1 cellular context compared by ENCODE assay signal in the genomic region with DNA sequence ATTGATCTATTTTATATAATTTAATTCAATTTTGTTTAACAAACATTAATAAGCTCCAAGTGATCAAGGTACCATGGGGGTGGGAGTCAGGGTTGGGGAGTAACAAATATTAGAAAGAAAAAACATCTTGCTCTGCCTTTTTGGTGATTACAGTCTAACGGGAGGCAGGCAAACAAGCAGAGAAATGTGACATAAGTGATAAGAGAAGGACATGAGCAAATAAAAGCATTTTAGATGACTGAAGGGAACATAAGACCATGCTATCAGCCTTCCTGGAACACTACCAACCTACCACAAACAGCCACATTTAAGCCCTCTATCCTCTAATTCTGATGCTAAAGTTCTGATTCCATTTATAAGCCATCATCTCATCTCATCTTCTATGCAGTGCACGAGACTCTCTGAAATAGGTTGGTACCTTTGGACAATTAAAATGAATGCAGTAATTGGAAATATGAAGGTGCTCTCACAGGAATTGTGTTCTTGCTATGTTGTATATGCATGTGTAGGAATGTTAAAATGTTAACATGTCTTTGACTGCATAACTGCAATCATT.
TF ChIP-seq lines count a peak whose summit lies in the region.

No MANE protein-coding gene starts in this region.

TF ChIP-seq in K562, 482 proteins besides CTCF, POLR2A, EP300 and RAD21 (continued from another document and continues in another):
- TF ChIP-seq FOXM1 (IDR thresholded peaks at IDR 0.05; ENCODE audit: low read depth) (peak; percentile 70), FOXM1 (CRISPR knock-in tag; IDR thresholded peaks at IDR 0.05; ENCODE audit: low read depth) (no peak), SMAD2 (IDR thresholded peaks at IDR 0.05; ENCODE audit: low read depth, low read length) (no peak), SMARCC2 (IDR thresholded peaks at IDR 0.05; ENCODE audit: low read depth) (peak; percentile 78), ZNF41 (CRISPR knock-in tag; conservative IDR thresholded peaks at IDR 0.05) (no peak), ILF3 (IDR thresholded peaks at IDR 0.05; ENCODE audit: borderline replicate concordance) (no peak), MYNN (IDR thresholded peaks at IDR 0.05) (peak; percentile 88), MYNN (CRISPR knock-in tag; IDR thresholded peaks at IDR 0.05) (no peak), SMARCA4 (IDR thresholded peaks at IDR 0.05) (peak; percentile 93), GATA2 (CRISPR knock-in tag; IDR thresholded peaks at IDR 0.05) (peak; percentile 38; the same call in 1 of the 2 replicates), CREBBP (IDR thresholded peaks at IDR 0.05; ENCODE audit: low read depth, low read length) (no peak), RCOR1 (IDR thresholded peaks at IDR 0.05; ENCODE audit: borderline replicate concordance in 1 of 2, low read depth in 2 of 2, low read length in 2 of 2) (peak in 1 of 2 experiments; percentile 22; a peak in 1 of 4 replicates), LARP7 (IDR thresholded peaks at IDR 0.05) (no peak), JUND (IDR thresholded peaks at IDR 0.05; ENCODE audit: borderline replicate concordance, low read depth, low read length) (peak; percentile 42; the same call in 1 of the 2 replicates), JUND (tag; IDR thresholded peaks at IDR 0.05; ENCODE audit: borderline replicate concordance, low read depth, low read length) (no peak; the same call in 2 of the 3 replicates), CBFA2T3 (IDR thresholded peaks at IDR 0.05) (peak; percentile 95), TCF3 (CRISPR knock-in tag; IDR thresholded peaks at IDR 0.05) (peak; percentile 88), L3MBTL2 (IDR thresholded peaks at IDR 0.05) (no peak), NR3C1 (CRISPR knock-in tag; IDR thresholded peaks at IDR 0.05) (no peak), HMGN3 (IDR thresholded peaks at IDR 0.05; ENCODE audit: borderline replicate concordance, extremely low read depth, insufficient read length, low read depth, low read length) (peak; percentile 28), NCOA1 (IDR thresholded peaks at IDR 0.05; ENCODE audit: low read depth) (peak; percentile 30; the same call in 1 of the 2 replicates), FOXA3 (CRISPR knock-in tag; conservative IDR thresholded peaks at IDR 0.05 in 1 of 2, IDR thresholded peaks at IDR 0.05 in 1 of 2) (peak in 1 of 2 experiments; percentile 90; a peak in 3 of 4 replicates), LCOR (CRISPR knock-in tag; IDR thresholded peaks at IDR 0.05) (no peak), ZNF778 (CRISPR knock-in tag; IDR thresholded peaks at IDR 0.05) (no peak), ZNF384 (IDR thresholded peaks at IDR 0.05; ENCODE audit: low read depth, low read length) (0 out of 2 replicates have a peak, but pooled peaks have one; percentile 32), KDM1A (IDR thresholded peaks at IDR 0.05) (peak in 1 of 2 experiments; percentile 69; a peak in 2 of 4 replicates), FOXP1 (CRISPR knock-in tag; IDR thresholded peaks at IDR 0.05) (no peak), ARID1B (IDR thresholded peaks at IDR 0.05) (peak; percentile 95), ZNF431 (CRISPR knock-in tag; IDR thresholded peaks at IDR 0.05) (no peak), NFIC (IDR thresholded peaks at IDR 0.05) (peak; percentile 84), CREM (IDR thresholded peaks at IDR 0.05; ENCODE audit: low read depth) (peak; percentile 46; the same call in 1 of the 2 replicates), ETV5 (CRISPR knock-in tag; IDR thresholded peaks at IDR 0.05; ENCODE audit: low read depth) (no peak), HDAC2 (IDR thresholded peaks at IDR 0.05) (peak; percentile 52; the same call in 1 of the 2 replicates), SOX6 (IDR thresholded peaks at IDR 0.05) (peak; percentile 61), KLF16 (IDR thresholded peaks at IDR 0.05) (peak; percentile 68; the same call in 1 of the 2 replicates), BRD9 (IDR thresholded peaks at IDR 0.05; ENCODE audit: low read depth, partially characterized antibody) (peak; percentile 57), EHMT2 (IDR thresholded peaks at IDR 0.05) (0 out of 2 replicates have a peak, but pooled peaks have one; percentile 24), DACH1 (IDR thresholded peaks at IDR 0.05; ENCODE audit: partially characterized antibody) (peak; percentile 78), DPF2 (IDR thresholded peaks at IDR 0.05) (peak; percentile 93), PML (IDR thresholded peaks at IDR 0.05; ENCODE audit: low read length) (peak; percentile 57; the same call in 1 of the 2 replicates), NCOR1 (IDR thresholded peaks at IDR 0.05) (peak; percentile 86), POLR2AphosphoS5 (IDR thresholded peaks at IDR 0.05; ENCODE audit: control insufficient read depth, insufficient read depth, low read depth, low read length) (peak; percentile 74), HOXB6 (CRISPR knock-in tag; IDR thresholded peaks at IDR 0.05; ENCODE audit: borderline replicate concordance) (no peak)
- TF ChIP-seq, protein P1, sequence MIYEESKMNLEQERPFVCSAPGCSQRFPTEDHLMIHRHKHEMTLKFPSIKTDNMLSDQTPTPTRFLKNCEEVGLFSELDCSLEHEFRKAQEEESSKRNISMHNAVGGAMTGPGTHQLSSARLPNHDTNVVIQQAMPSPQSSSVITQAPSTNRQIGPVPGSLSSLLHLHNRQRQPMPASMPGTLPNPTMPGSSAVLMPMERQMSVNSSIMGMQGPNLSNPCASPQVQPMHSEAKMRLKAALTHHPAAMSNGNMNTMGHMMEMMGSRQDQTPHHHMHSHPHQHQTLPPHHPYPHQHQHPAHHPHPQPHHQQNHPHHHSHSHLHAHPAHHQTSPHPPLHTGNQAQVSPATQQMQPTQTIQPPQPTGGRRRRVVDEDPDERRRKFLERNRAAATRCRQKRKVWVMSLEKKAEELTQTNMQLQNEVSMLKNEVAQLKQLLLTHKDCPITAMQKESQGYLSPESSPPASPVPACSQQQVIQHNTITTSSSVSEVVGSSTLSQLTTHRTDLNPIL (CRISPR knock-in tag; IDR thresholded peaks at IDR 0.05): no peak
- TF ChIP-seq, protein P2, sequence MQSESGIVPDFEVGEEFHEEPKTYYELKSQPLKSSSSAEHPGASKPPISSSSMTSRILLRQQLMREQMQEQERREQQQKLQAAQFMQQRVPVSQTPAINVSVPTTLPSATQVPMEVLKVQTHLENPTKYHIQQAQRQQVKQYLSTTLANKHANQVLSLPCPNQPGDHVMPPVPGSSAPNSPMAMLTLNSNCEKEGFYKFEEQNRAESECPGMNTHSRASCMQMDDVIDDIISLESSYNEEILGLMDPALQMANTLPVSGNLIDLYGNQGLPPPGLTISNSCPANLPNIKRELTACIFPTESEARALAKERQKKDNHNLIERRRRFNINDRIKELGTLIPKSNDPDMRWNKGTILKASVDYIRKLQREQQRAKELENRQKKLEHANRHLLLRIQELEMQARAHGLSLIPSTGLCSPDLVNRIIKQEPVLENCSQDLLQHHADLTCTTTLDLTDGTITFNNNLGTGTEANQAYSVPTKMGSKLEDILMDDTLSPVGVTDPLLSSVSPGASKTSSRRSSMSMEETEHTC (IDR thresholded peaks at IDR 0.05): peak; percentile 40; the same call in 1 of the 2 replicates
- TF ChIP-seq, protein P3, sequence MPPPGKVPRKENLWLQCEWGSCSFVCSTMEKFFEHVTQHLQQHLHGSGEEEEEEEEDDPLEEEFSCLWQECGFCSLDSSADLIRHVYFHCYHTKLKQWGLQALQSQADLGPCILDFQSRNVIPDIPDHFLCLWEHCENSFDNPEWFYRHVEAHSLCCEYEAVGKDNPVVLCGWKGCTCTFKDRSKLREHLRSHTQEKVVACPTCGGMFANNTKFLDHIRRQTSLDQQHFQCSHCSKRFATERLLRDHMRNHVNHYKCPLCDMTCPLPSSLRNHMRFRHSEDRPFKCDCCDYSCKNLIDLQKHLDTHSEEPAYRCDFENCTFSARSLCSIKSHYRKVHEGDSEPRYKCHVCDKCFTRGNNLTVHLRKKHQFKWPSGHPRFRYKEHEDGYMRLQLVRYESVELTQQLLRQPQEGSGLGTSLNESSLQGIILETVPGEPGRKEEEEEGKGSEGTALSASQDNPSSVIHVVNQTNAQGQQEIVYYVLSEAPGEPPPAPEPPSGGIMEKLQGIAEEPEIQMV (tag; conservative IDR thresholded peaks at IDR 0.05; ENCODE audit: low read depth): no peak
- TF ChIP-seq, protein P4, sequence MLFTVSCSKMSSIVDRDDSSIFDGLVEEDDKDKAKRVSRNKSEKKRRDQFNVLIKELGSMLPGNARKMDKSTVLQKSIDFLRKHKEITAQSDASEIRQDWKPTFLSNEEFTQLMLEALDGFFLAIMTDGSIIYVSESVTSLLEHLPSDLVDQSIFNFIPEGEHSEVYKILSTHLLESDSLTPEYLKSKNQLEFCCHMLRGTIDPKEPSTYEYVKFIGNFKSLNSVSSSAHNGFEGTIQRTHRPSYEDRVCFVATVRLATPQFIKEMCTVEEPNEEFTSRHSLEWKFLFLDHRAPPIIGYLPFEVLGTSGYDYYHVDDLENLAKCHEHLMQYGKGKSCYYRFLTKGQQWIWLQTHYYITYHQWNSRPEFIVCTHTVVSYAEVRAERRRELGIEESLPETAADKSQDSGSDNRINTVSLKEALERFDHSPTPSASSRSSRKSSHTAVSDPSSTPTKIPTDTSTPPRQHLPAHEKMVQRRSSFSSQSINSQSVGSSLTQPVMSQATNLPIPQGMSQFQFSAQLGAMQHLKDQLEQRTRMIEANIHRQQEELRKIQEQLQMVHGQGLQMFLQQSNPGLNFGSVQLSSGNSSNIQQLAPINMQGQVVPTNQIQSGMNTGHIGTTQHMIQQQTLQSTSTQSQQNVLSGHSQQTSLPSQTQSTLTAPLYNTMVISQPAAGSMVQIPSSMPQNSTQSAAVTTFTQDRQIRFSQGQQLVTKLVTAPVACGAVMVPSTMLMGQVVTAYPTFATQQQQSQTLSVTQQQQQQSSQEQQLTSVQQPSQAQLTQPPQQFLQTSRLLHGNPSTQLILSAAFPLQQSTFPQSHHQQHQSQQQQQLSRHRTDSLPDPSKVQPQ (CRISPR knock-in tag; IDR thresholded peaks at IDR 0.05; ENCODE audit: borderline replicate concordance): no peak
- TF ChIP-seq, protein P5, sequence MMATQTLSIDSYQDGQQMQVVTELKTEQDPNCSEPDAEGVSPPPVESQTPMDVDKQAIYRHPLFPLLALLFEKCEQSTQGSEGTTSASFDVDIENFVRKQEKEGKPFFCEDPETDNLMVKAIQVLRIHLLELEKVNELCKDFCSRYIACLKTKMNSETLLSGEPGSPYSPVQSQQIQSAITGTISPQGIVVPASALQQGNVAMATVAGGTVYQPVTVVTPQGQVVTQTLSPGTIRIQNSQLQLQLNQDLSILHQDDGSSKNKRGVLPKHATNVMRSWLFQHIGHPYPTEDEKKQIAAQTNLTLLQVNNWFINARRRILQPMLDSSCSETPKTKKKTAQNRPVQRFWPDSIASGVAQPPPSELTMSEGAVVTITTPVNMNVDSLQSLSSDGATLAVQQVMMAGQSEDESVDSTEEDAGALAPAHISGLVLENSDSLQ (IDR thresholded peaks at IDR 0.05): peak; percentile 44; the same call in 1 of the 2 replicates
- TF ChIP-seq, protein P6, sequence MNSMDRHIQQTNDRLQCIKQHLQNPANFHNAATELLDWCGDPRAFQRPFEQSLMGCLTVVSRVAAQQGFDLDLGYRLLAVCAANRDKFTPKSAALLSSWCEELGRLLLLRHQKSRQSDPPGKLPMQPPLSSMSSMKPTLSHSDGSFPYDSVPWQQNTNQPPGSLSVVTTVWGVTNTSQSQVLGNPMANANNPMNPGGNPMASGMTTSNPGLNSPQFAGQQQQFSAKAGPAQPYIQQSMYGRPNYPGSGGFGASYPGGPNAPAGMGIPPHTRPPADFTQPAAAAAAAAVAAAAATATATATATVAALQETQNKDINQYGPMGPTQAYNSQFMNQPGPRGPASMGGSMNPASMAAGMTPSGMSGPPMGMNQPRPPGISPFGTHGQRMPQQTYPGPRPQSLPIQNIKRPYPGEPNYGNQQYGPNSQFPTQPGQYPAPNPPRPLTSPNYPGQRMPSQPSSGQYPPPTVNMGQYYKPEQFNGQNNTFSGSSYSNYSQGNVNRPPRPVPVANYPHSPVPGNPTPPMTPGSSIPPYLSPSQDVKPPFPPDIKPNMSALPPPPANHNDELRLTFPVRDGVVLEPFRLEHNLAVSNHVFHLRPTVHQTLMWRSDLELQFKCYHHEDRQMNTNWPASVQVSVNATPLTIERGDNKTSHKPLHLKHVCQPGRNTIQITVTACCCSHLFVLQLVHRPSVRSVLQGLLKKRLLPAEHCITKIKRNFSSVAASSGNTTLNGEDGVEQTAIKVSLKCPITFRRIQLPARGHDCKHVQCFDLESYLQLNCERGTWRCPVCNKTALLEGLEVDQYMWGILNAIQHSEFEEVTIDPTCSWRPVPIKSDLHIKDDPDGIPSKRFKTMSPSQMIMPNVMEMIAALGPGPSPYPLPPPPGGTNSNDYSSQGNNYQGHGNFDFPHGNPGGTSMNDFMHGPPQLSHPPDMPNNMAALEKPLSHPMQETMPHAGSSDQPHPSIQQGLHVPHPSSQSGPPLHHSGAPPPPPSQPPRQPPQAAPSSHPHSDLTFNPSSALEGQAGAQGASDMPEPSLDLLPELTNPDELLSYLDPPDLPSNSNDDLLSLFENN (IDR thresholded peaks at IDR 0.05; ENCODE audit: low read depth in 2 of 2, low read length in 2 of 2): peak in 1 of 2 experiments; percentile 66; a peak in 1 of 4 replicates
- TF ChIP-seq, protein P7, sequence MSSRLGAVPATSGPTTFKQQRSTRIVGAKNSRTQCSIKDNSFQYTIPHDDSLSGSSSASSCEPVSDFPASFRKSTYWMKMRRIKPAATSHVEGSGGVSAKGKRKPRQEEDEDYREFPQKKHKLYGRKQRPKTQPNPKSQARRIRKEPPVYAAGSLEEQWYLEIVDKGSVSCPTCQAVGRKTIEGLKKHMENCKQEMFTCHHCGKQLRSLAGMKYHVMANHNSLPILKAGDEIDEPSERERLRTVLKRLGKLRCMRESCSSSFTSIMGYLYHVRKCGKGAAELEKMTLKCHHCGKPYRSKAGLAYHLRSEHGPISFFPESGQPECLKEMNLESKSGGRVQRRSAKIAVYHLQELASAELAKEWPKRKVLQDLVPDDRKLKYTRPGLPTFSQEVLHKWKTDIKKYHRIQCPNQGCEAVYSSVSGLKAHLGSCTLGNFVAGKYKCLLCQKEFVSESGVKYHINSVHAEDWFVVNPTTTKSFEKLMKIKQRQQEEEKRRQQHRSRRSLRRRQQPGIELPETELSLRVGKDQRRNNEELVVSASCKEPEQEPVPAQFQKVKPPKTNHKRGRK (tag; IDR thresholded peaks at IDR 0.05): no peak
- TF ChIP-seq, protein P8, sequence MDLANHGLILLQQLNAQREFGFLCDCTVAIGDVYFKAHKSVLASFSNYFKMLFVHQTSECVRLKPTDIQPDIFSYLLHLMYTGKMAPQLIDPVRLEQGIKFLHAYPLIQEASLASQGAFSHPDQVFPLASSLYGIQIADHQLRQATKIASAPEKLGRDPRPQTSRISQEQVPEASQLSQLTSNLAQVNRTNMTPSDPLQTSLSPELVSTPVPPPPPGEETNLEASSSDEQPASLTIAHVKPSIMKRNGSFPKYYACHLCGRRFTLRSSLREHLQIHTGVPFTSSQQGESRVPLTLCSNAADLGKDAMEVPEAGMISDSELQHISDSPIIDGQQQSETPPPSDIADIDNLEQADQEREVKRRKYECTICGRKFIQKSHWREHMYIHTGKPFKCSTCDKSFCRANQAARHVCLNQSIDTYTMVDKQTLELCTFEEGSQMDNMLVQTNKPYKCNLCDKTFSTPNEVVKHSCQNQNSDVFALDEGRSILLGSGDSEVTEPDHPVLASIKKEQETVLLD (IDR thresholded peaks at IDR 0.05): peak; percentile 59; the same call in 1 of the 2 replicates
